ENCODE assay signal across 1 cellular context in genomic region chr1:54950361-54951163, GRCh38.
TF ChIP-seq lines count a peak whose summit lies in the region.

No MANE protein-coding gene starts in this region.

TF ChIP-seq in GM12878, 131 proteins besides CTCF, POLR2A, EP300 and RAD21 (continued from another document):
- TF ChIP-seq, protein P1, sequence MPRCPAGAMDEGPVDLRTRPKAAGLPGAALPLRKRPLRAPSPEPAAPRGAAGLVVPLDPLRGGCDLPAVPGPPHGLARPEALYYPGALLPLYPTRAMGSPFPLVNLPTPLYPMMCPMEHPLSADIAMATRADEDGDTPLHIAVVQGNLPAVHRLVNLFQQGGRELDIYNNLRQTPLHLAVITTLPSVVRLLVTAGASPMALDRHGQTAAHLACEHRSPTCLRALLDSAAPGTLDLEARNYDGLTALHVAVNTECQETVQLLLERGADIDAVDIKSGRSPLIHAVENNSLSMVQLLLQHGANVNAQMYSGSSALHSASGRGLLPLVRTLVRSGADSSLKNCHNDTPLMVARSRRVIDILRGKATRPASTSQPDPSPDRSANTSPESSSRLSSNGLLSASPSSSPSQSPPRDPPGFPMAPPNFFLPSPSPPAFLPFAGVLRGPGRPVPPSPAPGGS (IDR thresholded peaks at IDR 0.05; ENCODE audit: borderline replicate concordance, insufficient read depth, low read depth, low read length, poor library complexity, severe bottlenecking): no peak
- TF ChIP-seq SMC3 (IDR thresholded peaks at IDR 0.05; ENCODE audit: borderline replicate concordance, low read length) (peak; percentile 67), TCF3 (IDR thresholded peaks at IDR 0.05; ENCODE audit: borderline replicate concordance, insufficient read depth, low read depth, low read length) (no peak), ATF7 (IDR thresholded peaks at IDR 0.05; ENCODE audit: low read depth) (no peak), YY1 (IDR thresholded peaks at IDR 0.05; ENCODE audit: low read depth, low read length) (peak; percentile 68; the same call in 1 of the 2 replicates), HCFC1 (IDR thresholded peaks at IDR 0.05; ENCODE audit: low read length) (no peak)
